20 cellular contexts compared by ENCODE assay signal in genomic region chr10:112801748-112802147, GRCh38.
"Had no signal": no experiment of that assay in that cellular context is flagged by ENCODE, and none has a peak within 500 bp of the region (broad histone marks: within the 10 kb centered on the region; RNA-seq: fewer than 3 reads in every experiment).

No MANE protein-coding gene starts in this region.

- H3K4me3 ChIP-seq: lung, stomach, upper lobe of left lung, vagina had no signal

- ATAC-seq: foreskin keratinocyte, left ventricle myocardium superior had no signal

- H3K9me3 ChIP-seq: stomach, upper lobe of left lung, vagina had no signal

- DNase-seq: dermis blood vessel endothelial cell; effector CD4-positive, alpha-beta T cell; erythroblast; foreskin keratinocyte; immature natural killer cell; left ventricle myocardium superior; mesenchymal stem cell; midbrain; naive B cell; occipital lobe; stimulated activated CD4-positive, alpha-beta T cell treated with anti-CD3 and anti-CD28 coated beads, Interleukin-2, amount 100 ng/mL, for 24 hours; stimulated activated CD4-positive, alpha-beta T cell treated with anti-CD3 and anti-CD28 coated beads, Interleukin-4, amount 100 ng/mL, for 4 hours; stimulated activated naive CD4-positive, alpha-beta T cell; stomach; upper lobe of left lung had no signal

- FAIRE-seq: colon, endothelial cell of umbilical vein, keratinocyte had no signal

- H3K4me1 ChIP-seq: foreskin keratinocyte had no signal

- H3K36me3 ChIP-seq: stomach, upper lobe of left lung, vagina had no signal

- H3K27me3 ChIP-seq: foreskin keratinocyte, stomach, upper lobe of left lung, vagina had no signal

- H3K27ac ChIP-seq: foreskin keratinocyte, stomach, upper lobe of left lung, vagina had no signal
